ENCODE assay signal across 7 cellular contexts in genomic region chr13:106534844-106535551, GRCh38. TPM values are rescaled to one million over a fixed set of nuclear protein-coding genes. Genes with fewer than 3 reads are reported as not detected.
DNase-seq lines count a peak whose midpoint lies in the region; ATAC-seq and TF ChIP-seq lines count a peak whose summit lies in the region.

No MANE protein-coding gene starts in this region.

- in situ Hi-C loops in GM13976 (cut with MboI; ENCODE audit: low sequenced_read_pairs, unreplicated experiment), result loop anchor here (25.0 kb wide), 1 partner anchor 448 kb away; no protein-coding TSS in a partner anchor

- H3K4me1 Mint-ChIP-seq in progenitor cell of endocrine pancreas (ENCODE audit: low read depth), result peaks cover 32% of the 10 kb centered on the region

- peak overlapping the region; percentile 90 for H3K4me3 Mint-ChIP-seq in progenitor cell of endocrine pancreas (ENCODE audit: low read depth)

- ATAC-seq in GM21737 (IDR thresholded peaks at IDR 0.05; ENCODE audit: unreplicated experiment) (peak; percentile 20), Right ventricle myocardium superior (ENCODE audit: poor library complexity) (peak; percentile 7)

- intact Hi-C loops in Right ventricle myocardium superior (cut with DNase I), result loop anchor here (10.0 kb wide), 3 partner anchors 380 to 1960 kb away; no protein-coding TSS in a partner anchor

- peak overlapping the region; percentile 94 for H3K27ac Mint-ChIP-seq in progenitor cell of endocrine pancreas

- H3K4me3 ChIP-seq in Jurkat, Clone E6-1 (ENCODE audit: low read length), result peak overlapping the region; percentile 23; the same call in 1 of the 2 replicates

- H3K36me3 Mint-ChIP-seq in progenitor cell of endocrine pancreas (ENCODE audit: insufficient read depth), result no peaks in the 10 kb centered on the region

- DNase-seq in GM13976 (ENCODE audit: low spot score) (peak; percentile 51), Right ventricle myocardium superior (no peak), progenitor cell of endocrine pancreas (ENCODE audit: low spot score, unreplicated experiment) (peak; percentile 35), pons (ENCODE audit: low spot score) (no peak)
- no peak for DNase-seq in Jurkat, Clone E6-1 (ENCODE audit: low read depth, low spot score)
- peak; percentile 18 for DNase-seq in activated naive CD4-positive, alpha-beta T cell treated with Interleukin-2 at 50 U/mL for 16 hours

- no peaks in the 10 kb centered on the region for H3K9me3 Mint-ChIP-seq in progenitor cell of endocrine pancreas (ENCODE audit: low read depth)

- H3K27me3 Mint-ChIP-seq in progenitor cell of endocrine pancreas, result no peaks in the 10 kb centered on the region

- no peak for TF ChIP-seq CTCF in GM13976 (IDR thresholded peaks at IDR 0.05; ENCODE audit: borderline replicate concordance, control extremely low read depth, extremely low read depth, insufficient read depth, missing control alignments)
- TF ChIP-seq CTCF in progenitor cell of endocrine pancreas (IDR thresholded peaks at IDR 0.05; ENCODE audit: unreplicated experiment), result no peak

RNA-seq across cellular contexts. Expression of gene EFNB2, which starts 0.5 kb away (rescaled TPM):
- polyA plus RNA-seq in Jurkat, Clone E6-1 (2012; ENCODE audit: insufficient read depth, insufficient read length), result 4.3 TPM
- total RNA-seq in Right ventricle myocardium superior (8.4 TPM), progenitor cell of endocrine pancreas (44.2 and 50.8 TPM in 2 replicates)

RNA-seq across cellular contexts. Expression of gene ARGLU1, which starts 32.9 kb away (rescaled TPM):
- 149 TPM for polyA plus RNA-seq in Jurkat, Clone E6-1 (2012; ENCODE audit: insufficient read depth, insufficient read length)
- total RNA-seq in Right ventricle myocardium superior (25.6 TPM), progenitor cell of endocrine pancreas (148 and 149 TPM in 2 replicates)

Comparison
In these comparisons a context has a peak if more than half of its experiments do, and no peak if none do; other contexts are left out.
1. DNase-seq: peak in GM13976 (single experiment), activated naive CD4-positive, alpha-beta T cell treated with Interleukin-2 at 50 U/mL for 16 hours (single experiment) and progenitor cell of endocrine pancreas (single experiment); none in Jurkat, Clone E6-1 (single experiment), Right ventricle myocardium superior (single experiment) and pons (single experiment).